10 cellular contexts compared by ENCODE assay signal in the genomic region with DNA sequence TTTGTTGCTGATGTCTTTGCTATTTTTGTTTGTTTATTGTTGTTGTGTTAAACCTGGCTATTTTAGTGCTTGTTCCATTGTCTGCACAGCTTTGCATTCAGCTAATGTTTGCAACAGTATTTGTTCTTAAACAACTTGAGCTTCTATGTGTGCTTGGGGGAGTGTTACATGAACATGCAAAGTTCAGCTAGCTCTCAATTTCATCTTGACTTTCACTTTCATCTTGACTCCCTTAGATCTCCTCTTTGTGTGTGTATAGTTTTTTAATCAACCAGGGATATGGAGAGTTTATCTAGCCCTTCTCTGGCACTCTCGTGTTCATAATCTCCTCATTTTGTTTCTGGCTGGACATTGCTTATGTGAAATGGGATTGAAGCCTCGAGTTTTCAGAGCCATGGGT.
DNase-seq lines count a peak whose midpoint lies in the region; ATAC-seq and TF ChIP-seq lines count a peak whose summit lies in the region.
"Had no signal": no experiment of that assay in that cellular context is flagged by ENCODE, and none has a peak within 500 bp of the region (broad histone marks: within the 10 kb centered on the region; RNA-seq: fewer than 3 reads in every experiment).

No MANE protein-coding gene starts in this region.

- no peak for TF ChIP-seq CTCF in GM06990 (IDR thresholded peaks at IDR 0.05; ENCODE audit: insufficient read depth, low read length, poor library complexity, severe bottlenecking)
- TF ChIP-seq CTCF in chondrocyte (IDR thresholded peaks at IDR 0.05) = no peak
- TF ChIP-seq CTCF in CD14-positive monocyte (IDR thresholded peaks at IDR 0.05) = no peak

- H3K36me3 ChIP-seq in GM06990 (ENCODE audit: control insufficient read depth, insufficient read depth, low read length) = no peaks in the 10 kb centered on the region

- H3K27ac Mint-ChIP-seq in chondrocyte (ENCODE audit: unreplicated experiment) (peak overlapping the region; percentile 60), CD14-positive monocyte (no peak overlapping the region)
- H3K27ac Mint-ChIP-seq: dendritic cell treated with granulocyte-macrophage colony-stimulating factor and Interleukin-4, amounts not matched to agents 40 ng/mL and 50 ng/mL, for 4 days had no signal

- H3K4me1 Mint-ChIP-seq in chondrocyte (ENCODE audit: low read depth) (peaks cover 19% of the 10 kb centered on the region), CD14-positive monocyte (no peaks in the 10 kb centered on the region)

- H3K4me3 Mint-ChIP-seq in chondrocyte (ENCODE audit: unreplicated experiment) = no peak overlapping the region
- no peak overlapping the region for H3K4me3 Mint-ChIP-seq in CD14-positive monocyte
- H3K4me3 Mint-ChIP-seq: dendritic cell treated with granulocyte-macrophage colony-stimulating factor and Interleukin-4, amounts not matched to agents 40 ng/mL and 50 ng/mL, for 4 days had no signal

- peak; percentile 84 for ATAC-seq in GM19455 (IDR thresholded peaks at IDR 0.05; ENCODE audit: unreplicated experiment)
- peak; percentile 98 for ATAC-seq in HG03103 (IDR thresholded peaks at IDR 0.05; ENCODE audit: low read depth, unreplicated experiment)

- no peaks in the 10 kb centered on the region for H3K27me3 ChIP-seq in GM06990 (replicated peaks; ENCODE audit: control insufficient read depth, insufficient read depth, low read length)

- DNase-seq in GM06990 (ENCODE audit: extremely low read depth, insufficient read length) (peak; percentile 13), chondrocyte (ENCODE audit: low spot score) (no peak), NCI-H1417 (lab: John Stamatoyannopoulos, UW) (no peak), dedifferentiated amniotic fluid mesenchymal stem cell (ENCODE audit: extremely low spot score) (no peak), CD14-positive monocyte (ENCODE audit: low spot score) (no peak), C1 segment of cervical spinal cord (lab: John Stamatoyannopoulos, UW) (no peak)
- DNase-seq: NCI-H1694 had no signal

- no peak overlapping the region for H3K4me3 ChIP-seq in GM06990 (replicated peaks; ENCODE audit: low read depth, low read length)

- no peaks in the 10 kb centered on the region for H3K27me3 Mint-ChIP-seq in chondrocyte (ENCODE audit: low read depth)
- H3K27me3 Mint-ChIP-seq in CD14-positive monocyte (ENCODE audit: low read depth in 3 of 3) = peaks cover 0 to 2% (median 0%) of the 10 kb centered on the region in 3 donors
- H3K27me3 Mint-ChIP-seq: dendritic cell treated with granulocyte-macrophage colony-stimulating factor and Interleukin-4, amounts not matched to agents 40 ng/mL and 50 ng/mL, for 4 days had no signal

- H3K9me3 Mint-ChIP-seq in chondrocyte (ENCODE audit: low read depth) (peaks cover 24% of the 10 kb centered on the region), CD14-positive monocyte (peaks cover 1 to 16% (median 5%) of the 10 kb centered on the region in 7 donors)

- peaks cover 6% of the 10 kb centered on the region for H3K36me3 Mint-ChIP-seq in chondrocyte (ENCODE audit: low read depth)
- H3K36me3 Mint-ChIP-seq in CD14-positive monocyte = no peaks in the 10 kb centered on the region

- intact Hi-C loops in CD14-positive monocyte (cut with micrococcal nuclease) = no loop called here
